Comparison of ENCODE assay signal across 8 cellular contexts in the genomic region with DNA sequence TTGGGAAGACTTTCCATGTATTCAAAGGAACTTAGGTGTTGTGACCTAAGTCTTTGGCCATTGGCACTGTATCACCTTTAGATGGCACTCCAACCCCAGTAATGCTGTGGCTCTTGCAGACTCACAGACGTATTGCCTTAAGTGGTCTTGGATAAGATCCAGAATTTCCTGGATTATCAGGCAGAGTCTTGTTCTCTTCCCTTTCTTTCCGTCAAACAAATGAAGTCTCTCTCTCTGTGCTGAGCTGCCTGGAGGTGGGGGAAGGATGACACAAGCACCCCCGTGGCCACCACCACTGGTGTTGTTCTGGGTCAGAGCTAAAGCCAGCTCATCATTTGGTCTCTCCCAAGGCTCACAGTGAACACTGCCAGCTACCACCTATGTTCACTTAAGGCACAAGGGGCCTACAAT.
A peak's percentile ranks its signal among the peaks of the same experiment; 100 is the strongest.
DNase-seq lines count a peak whose midpoint lies in the region; ATAC-seq, FAIRE-seq and TF ChIP-seq lines count a peak whose summit lies in the region.

No MANE protein-coding gene starts in this region.

- CTCF ChIA-PET in activated CD4-positive, alpha-beta T cell treated with anti-CD3 and anti-CD28 coated beads for 36 hours (lab: Charles Lee) = no interaction called here

- H3K27me3 ChIP-seq in SJCRH30 = no peaks in the 10 kb centered on the region
- H3K27me3 ChIP-seq in keratinocyte (ENCODE audit: control insufficient read depth, extremely low read depth, insufficient read depth, low read length) = no peaks in the 10 kb centered on the region

- H3K9me1 ChIP-seq in keratinocyte (ENCODE audit: control insufficient read depth, extremely low read depth, insufficient read depth, low read length) = no peaks in the 10 kb centered on the region

- H3K4me2 ChIP-seq in keratinocyte (ENCODE audit: control insufficient read depth, extremely low read depth, insufficient read depth, low read depth, low read length) = no peak overlapping the region

- peak; percentile 87 for FAIRE-seq in keratinocyte (lab: Jason Lieb, UNC)

- H3K27ac Mint-ChIP-seq in activated CD4-positive, alpha-beta T cell treated with anti-CD3 and anti-CD28 coated beads for 36 hours = no peak overlapping the region
- no peak overlapping the region for H3K27ac Mint-ChIP-seq in activated CD4-positive, alpha-beta T cell treated with anti-CD3 and anti-CD28 coated beads, Interleukin-2, amount 10 ng/mL, durations not matched to agents 24 days and 14 days

- H3K79me2 ChIP-seq in keratinocyte (ENCODE audit: control insufficient read depth, insufficient read depth, low read length) = no peaks in the 10 kb centered on the region

- ATAC-seq in activated CD4-positive, alpha-beta T cell treated with anti-CD3 and anti-CD28 coated beads for 36 hours = no peak

- intact Hi-C loops in activated CD4-positive, alpha-beta T cell treated with anti-CD3 and anti-CD28 coated beads for 36 hours (cut with DNase I, micrococcal nuclease) = no loop called here
- intact Hi-C loops in activated CD4-positive, alpha-beta T cell treated with anti-CD3 and anti-CD28 coated beads, Interleukin-2, amount 10 ng/mL, durations not matched to agents 24 days and 14 days (cut with micrococcal nuclease) = no loop called here

- peaks cover 13% of the 10 kb centered on the region for H3K9me3 Mint-ChIP-seq in activated CD4-positive, alpha-beta T cell treated with anti-CD3 and anti-CD28 coated beads for 36 hours (ENCODE audit: low read depth)
- peaks cover 7% of the 10 kb centered on the region for H3K9me3 Mint-ChIP-seq in activated CD4-positive, alpha-beta T cell treated with anti-CD3 and anti-CD28 coated beads, Interleukin-2, amount 10 ng/mL, durations not matched to agents 24 days and 14 days

- dilution Hi-C loops in keratinocyte (cut with MboI; ENCODE audit: extremely low pct_ligation_motif_present, low sequenced_read_pairs) = no loop called here

- no peaks in the 10 kb centered on the region for H4K20me1 ChIP-seq in keratinocyte (ENCODE audit: control insufficient read depth, extremely low read depth, insufficient read depth, low read length)

- H3K9me3 ChIP-seq in SJCRH30 (replicated peaks) (no peaks in the 10 kb centered on the region), keratinocyte (ENCODE audit: control insufficient read depth, low read depth, low read length) (no peaks in the 10 kb centered on the region)

- no peaks in the 10 kb centered on the region for H3K4me1 Mint-ChIP-seq in activated CD4-positive, alpha-beta T cell treated with anti-CD3 and anti-CD28 coated beads for 36 hours
- H3K4me1 Mint-ChIP-seq in activated CD4-positive, alpha-beta T cell treated with anti-CD3 and anti-CD28 coated beads, Interleukin-2, amount 10 ng/mL, durations not matched to agents 24 days and 14 days = no peaks in the 10 kb centered on the region

- H3K4me3 ChIP-seq in SJCRH30 = no peak overlapping the region
- no peak overlapping the region for H3K4me3 ChIP-seq in keratinocyte (ENCODE audit: control insufficient read depth in 2 of 3, extremely low read depth in 1 of 3, insufficient read depth in 2 of 3, low read depth in 1 of 3, low read length in 3 of 3)

- 0 out of 2 replicates have a peak, but pooled peaks have one; percentile 24 for TF ChIP-seq CTCF in LNCAP (IDR thresholded peaks at IDR 0.05)
- TF ChIP-seq CTCF in keratinocyte (optimal IDR thresholded peaks at IDR 0.05 in 1 of 3, IDR thresholded peaks at IDR 0.05 in 1 of 3, conservative IDR thresholded peaks at IDR 0.05 in 1 of 3; ENCODE audit: extremely low read depth in 1 of 3, insufficient read depth in 2 of 3, low read length in 3 of 3) = peak; percentile 61 to 79 (median 67)

- H3K27ac ChIP-seq in SJCRH30 = no peak overlapping the region
- H3K27ac ChIP-seq in keratinocyte (ENCODE audit: control insufficient read depth, insufficient read depth, low read length) = no peak overlapping the region

- H3K36me3 Mint-ChIP-seq in activated CD4-positive, alpha-beta T cell treated with anti-CD3 and anti-CD28 coated beads for 36 hours (ENCODE audit: low read depth) = no peaks in the 10 kb centered on the region
- no peaks in the 10 kb centered on the region for H3K36me3 Mint-ChIP-seq in activated CD4-positive, alpha-beta T cell treated with anti-CD3 and anti-CD28 coated beads, Interleukin-2, amount 10 ng/mL, durations not matched to agents 24 days and 14 days (ENCODE audit: low read depth)

- no peaks in the 10 kb centered on the region for H3K36me3 ChIP-seq in SJCRH30
- no peaks in the 10 kb centered on the region for H3K36me3 ChIP-seq in keratinocyte (ENCODE audit: control insufficient read depth in 2 of 2, extremely low read depth in 1 of 2, insufficient read depth in 2 of 2, low read length in 2 of 2)

- H2AFZ ChIP-seq in keratinocyte (ENCODE audit: control insufficient read depth, low read length) = no peak overlapping the region

- H3K9ac ChIP-seq in keratinocyte (ENCODE audit: control insufficient read depth, extremely low read depth, insufficient read depth, low read length) = no peak overlapping the region

- no peak overlapping the region for H3K4me3 Mint-ChIP-seq in activated CD4-positive, alpha-beta T cell treated with anti-CD3 and anti-CD28 coated beads for 36 hours
- H3K4me3 Mint-ChIP-seq in activated CD4-positive, alpha-beta T cell treated with anti-CD3 and anti-CD28 coated beads, Interleukin-2, amount 10 ng/mL, durations not matched to agents 24 days and 14 days = no peak overlapping the region

- POLR2A ChIA-PET in activated CD4-positive, alpha-beta T cell treated with anti-CD3 and anti-CD28 coated beads for 36 hours (lab: Charles Lee) = no interaction called here

- H3K4me1 ChIP-seq in SJCRH30 (peaks cover 3% of the 10 kb centered on the region), keratinocyte (ENCODE audit: control insufficient read depth, extremely low read depth, insufficient read depth, low read length) (no peaks in the 10 kb centered on the region)

- no peaks in the 10 kb centered on the region for H3K27me3 Mint-ChIP-seq in activated CD4-positive, alpha-beta T cell treated with anti-CD3 and anti-CD28 coated beads for 36 hours
- no peaks in the 10 kb centered on the region for H3K27me3 Mint-ChIP-seq in activated CD4-positive, alpha-beta T cell treated with anti-CD3 and anti-CD28 coated beads, Interleukin-2, amount 10 ng/mL, durations not matched to agents 24 days and 14 days

- DNase-seq in COLO829 (ENCODE audit: low spot score) = peak; percentile 2
- DNase-seq in SJCRH30 = peak; percentile 78 to 92
- peak; percentile 13 for DNase-seq in keratinocyte (ENCODE audit: low read depth, low spot score)
- no peak for DNase-seq in activated CD4-positive, alpha-beta T cell treated with anti-CD3 and anti-CD28 coated beads for 36 hours
- DNase-seq in GOT3 (lab: John Stamatoyannopoulos, UW) = no peak
- DNase-seq in activated CD4-positive, alpha-beta T cell treated with anti-CD3 and anti-CD28 coated beads, Interleukin-2, amount 10 ng/mL, durations not matched to agents 24 days and 14 days = no peak
- DNase-seq in activated CD4-positive, alpha-beta T cell treated with anti-CD3 and anti-CD28 coated beads, Interleukin-2, amount 50 U/mL, for 48 hours = no peak

Comparison
In these comparisons a context has a peak if more than half of its experiments do, and no peak if none do; other contexts are left out.
1. DNase-seq: peak in COLO829 (single experiment), SJCRH30 (2 of 2) and keratinocyte (single experiment); none in activated CD4-positive, alpha-beta T cell treated with anti-CD3 and anti-CD28 coated beads for 36 hours (single experiment), GOT3 (single experiment), activated CD4-positive, alpha-beta T cell treated with anti-CD3 and anti-CD28 coated beads, Interleukin-2, amount 10 ng/mL, durations not matched to agents 24 days and 14 days (single experiment) and activated CD4-positive, alpha-beta T cell treated with anti-CD3 and anti-CD28 coated beads, Interleukin-2, amount 50 U/mL, for 48 hours (0 of 2).